ENCODE assay signal across 14 cellular contexts in the genomic region with DNA sequence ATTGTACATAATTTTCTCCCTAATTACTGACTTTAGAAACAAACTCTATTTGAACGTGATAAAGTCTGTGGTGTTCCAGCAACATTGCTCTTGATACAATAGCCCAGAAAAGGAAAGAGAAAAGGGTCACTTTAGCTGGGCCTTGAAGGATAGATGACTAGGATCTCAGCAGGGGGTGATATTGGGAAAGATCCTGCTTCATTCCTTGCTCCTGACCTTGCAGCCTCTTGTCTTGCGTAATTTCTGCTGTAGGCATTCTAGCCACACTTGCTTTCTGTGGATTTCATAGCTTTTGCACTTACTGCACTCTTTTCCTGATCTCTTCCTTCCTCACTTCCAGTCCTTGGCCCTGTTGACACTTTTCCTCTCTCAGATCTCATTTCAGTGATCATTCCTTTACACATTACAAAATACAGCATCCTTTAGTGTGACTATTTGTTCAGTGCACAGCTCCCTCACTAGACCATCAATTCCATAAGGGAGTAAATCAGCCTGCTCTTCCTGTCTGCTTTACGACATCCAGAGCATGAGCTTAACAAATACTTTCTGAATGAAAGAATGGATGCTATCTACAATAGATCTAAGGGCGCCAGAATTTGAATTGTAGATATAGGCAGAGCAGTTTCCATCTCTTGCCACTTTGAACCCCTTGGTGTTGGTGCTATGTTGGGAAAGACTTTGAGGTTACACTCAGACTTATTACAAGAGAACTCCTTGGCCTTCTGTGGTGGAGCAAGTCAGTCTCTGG.
A peak's percentile ranks its signal among the peaks of the same experiment; 100 is the strongest.
DNase-seq lines count a peak whose midpoint lies in the region; ATAC-seq, FAIRE-seq and TF ChIP-seq lines count a peak whose summit lies in the region.
"Had no signal": no experiment of that assay in that cellular context is flagged by ENCODE, and none has a peak within 500 bp of the region (broad histone marks: within the 10 kb centered on the region; RNA-seq: fewer than 3 reads in every experiment).

No MANE protein-coding gene starts in this region.

- no peak overlapping the region for H3K27ac ChIP-seq in lung (ENCODE audit: low read depth in 1 of 2, low read length in 1 of 2)
- H3K27ac ChIP-seq: ovary had no signal

- CTCF ChIA-PET in AG04449 (lab: Yijun Ruan, JAX) = interaction anchor here (1.2 kb wide), 1 partner anchor 17 kb away, joined by 4 read pairs; no protein-coding TSS in a partner anchor

- H3K27ac Mint-ChIP-seq in HFFc6 = peak overlapping the region; percentile 64
- H3K27ac Mint-ChIP-seq: activated naive CD4-positive, alpha-beta T cell treated with anti-CD3 and anti-CD28 coated beads, Interleukin-2, amount 50 U/mL, for 72 hours; B cell had no signal

- H3K36me3 Mint-ChIP-seq in HFFc6 (ENCODE audit: low read depth) = peaks cover 11% of the 10 kb centered on the region
- H3K36me3 Mint-ChIP-seq in activated T-cell treated with anti-CD3 and anti-CD28 coated beads, Interleukin-2, amount 50 U/mL, for 4 hours (ENCODE audit: insufficient read depth) = peaks cover 3% of the 10 kb centered on the region

- H3K36me3 ChIP-seq in lung (ENCODE audit: control insufficient read depth in 2 of 2, insufficient read depth in 2 of 2, low read length in 2 of 2) = no peaks in the 10 kb centered on the region
- H3K36me3 ChIP-seq: ovary had no signal

- H3K4me1 ChIP-seq in lung (ENCODE audit: control insufficient read depth in 2 of 2, insufficient read depth in 2 of 2, low read length in 2 of 2) = no peaks in the 10 kb centered on the region

- POLR2A ChIA-PET in AG04449 (lab: Yijun Ruan, JAX) = no interaction called here

- FAIRE-seq in GM19239 (lab: Jason Lieb, UNC) = no peak
- FAIRE-seq: urothelium cell line had no signal

- H3K4me1 Mint-ChIP-seq in HFFc6 (ENCODE audit: low read depth) = peaks cover 13% of the 10 kb centered on the region
- no peaks in the 10 kb centered on the region for H3K4me1 Mint-ChIP-seq in activated T-cell treated with anti-CD3 and anti-CD28 coated beads, Interleukin-2, amount 50 U/mL, for 4 hours (ENCODE audit: low read depth)
- H3K4me1 Mint-ChIP-seq: B cell had no signal

- no peaks in the 10 kb centered on the region; the same call in 1 of the 2 replicates for H3K27me3 Mint-ChIP-seq in HFFc6 (ENCODE audit: insufficient read depth)
- H3K27me3 Mint-ChIP-seq in activated T-cell treated with anti-CD3 and anti-CD28 coated beads, Interleukin-2, amount 50 U/mL, for 4 hours (ENCODE audit: low read depth) = peaks cover 8% of the 10 kb centered on the region

- H3K4me3 ChIP-seq in AG04449 (ENCODE audit: low read depth, low read length) = no peak overlapping the region
- no peak overlapping the region for H3K4me3 ChIP-seq in cardiac fibroblast (replicated peaks in 1 of 2; ENCODE audit: low read depth in 2 of 2, low read length in 2 of 2)
- H3K4me3 ChIP-seq in lung = no peak overlapping the region
- H3K4me3 ChIP-seq: ovary had no signal

- TF ChIP-seq CTCF in AG04449 (IDR thresholded peaks at IDR 0.05; ENCODE audit: insufficient read depth, low read length, missing control alignments) (no peak), HFFc6 (IDR thresholded peaks at IDR 0.05) (0 out of 2 replicates have a peak, but pooled peaks have one; percentile 7), cardiac fibroblast (IDR thresholded peaks at IDR 0.05; ENCODE audit: low read depth, low read length) (no peak), lung (IDR thresholded peaks at IDR 0.05; ENCODE audit: control extremely low read depth, extremely low read depth) (no peak)

- DNase-seq in AG04449 (ENCODE audit: low read depth, low spot score) (peak; percentile 82), HFFc6 (peak; percentile 79), cardiac fibroblast (ENCODE audit: low read depth in 2 of 2) (peak; percentile 95 to 96), lung (ENCODE audit: low spot score) (no peak), NCI-H2029 treated with DMSO at 0.1 percent for 48 hours (lab: John Stamatoyannopoulos, UW) (no peak), GM19239 (ENCODE audit: insufficient read length, low spot score) (no peak)
- DNase-seq in activated effector memory CD4-positive, alpha-beta T cell treated with Interleukin-2 at 50 U/mL for 16 hours = no peak
- DNase-seq in activated T-cell treated with anti-CD3 and anti-CD28 coated beads, Interleukin-2, amount 50 U/mL, for 4 hours = no peak
- DNase-seq: NCI-H1417, NCI-H69 had no signal

- peak overlapping the region; percentile 16 for H3K4me3 Mint-ChIP-seq in HFFc6
- no peak overlapping the region for H3K4me3 Mint-ChIP-seq in activated T-cell treated with anti-CD3 and anti-CD28 coated beads, Interleukin-2, amount 50 U/mL, for 4 hours
- H3K4me3 Mint-ChIP-seq: B cell had no signal

- ATAC-seq in lung (ENCODE audit: insufficient read depth, low FRiP score) = peak; percentile 53
- ATAC-seq in activated T-cell treated with anti-CD3 and anti-CD28 coated beads, Interleukin-2, amount 50 U/mL, for 4 hours = no peak
- ATAC-seq: activated naive CD4-positive, alpha-beta T cell treated with anti-CD3 and anti-CD28 coated beads, Interleukin-2, amount 50 U/mL, for 72 hours had no signal

- H3K27me3 ChIP-seq in lung (ENCODE audit: control insufficient read depth, insufficient read depth) = no peaks in the 10 kb centered on the region
- H3K27me3 ChIP-seq: ovary had no signal

- peaks cover 6% of the 10 kb centered on the region; the same call in 1 of the 2 replicates for H3K9me3 Mint-ChIP-seq in HFFc6
- peaks cover 21% of the 10 kb centered on the region for H3K9me3 Mint-ChIP-seq in activated T-cell treated with anti-CD3 and anti-CD28 coated beads, Interleukin-2, amount 50 U/mL, for 4 hours

- WGBS in lung, 2 donors = 86 to 88% methylated on average over 4 of the region's 4 CpGs

- peaks cover 0 to 4% of the 10 kb centered on the region in 2 donors for H3K9me3 ChIP-seq in lung (ENCODE audit: control insufficient read depth in 2 of 2, insufficient read depth in 1 of 2, low read length in 1 of 2)
- H3K9me3 ChIP-seq: ovary had no signal

Comparison
In these comparisons a context has a peak if more than half of its experiments do, and no peak if none do; other contexts are left out.
1. DNase-seq: peak in AG04449 (single experiment), HFFc6 (single experiment) and cardiac fibroblast (2 of 2); none in lung (single experiment), NCI-H2029 treated with DMSO at 0.1 percent for 48 hours (single experiment), GM19239 (single experiment), activated effector memory CD4-positive, alpha-beta T cell treated with Interleukin-2 at 50 U/mL for 16 hours (single experiment) and activated T-cell treated with anti-CD3 and anti-CD28 coated beads, Interleukin-2, amount 50 U/mL, for 4 hours (single experiment).